Comparison of ENCODE assay signal across 7 cellular contexts in genomic region chr20:54019127-54019526, GRCh38. TPM values are rescaled to one million over a fixed set of nuclear protein-coding genes. Genes with fewer than 3 reads are reported as not detected.
"Had no signal": no experiment of that assay in that cellular context is flagged by ENCODE, and none has a peak within 500 bp of the region (broad histone marks: within the 10 kb centered on the region; RNA-seq: fewer than 3 reads in every experiment).

No MANE protein-coding gene starts in this region.

- ATAC-seq: HepG2 had no signal

- H3K27ac ChIP-seq: HL-60, KMS-11 had no signal

- DNase-seq: IMR-90, Karpas-422, KBM-7, KG1 had no signal

- H3K4me2 ChIP-seq: KMS-11 had no signal

- H3K9ac ChIP-seq: KMS-11 had no signal

- FAIRE-seq: HepG2 had no signal

RNA-seq across cellular contexts. Expression of gene BCAS1, which starts 51.3 kb away (rescaled TPM):
- polyA plus RNA-seq: IMR-90 had no signal
